Comparison of ENCODE assay signal across 8 cellular contexts in genomic region chr20:31602779-31603441, GRCh38. TPM values are rescaled to one million over a fixed set of nuclear protein-coding genes. Genes with fewer than 3 reads are reported as not detected.
DNase-seq lines count a peak whose midpoint lies in the region; ATAC-seq and TF ChIP-seq lines count a peak whose summit lies in the region.

No MANE protein-coding gene starts in this region.

- no peaks in the 10 kb centered on the region for H3K9me3 ChIP-seq in esophagus squamous epithelium

- peaks cover 19 to 58% (median 20%) of the 10 kb centered on the region in 3 donors for H3K4me1 ChIP-seq in esophagus squamous epithelium

- no peak for TF ChIP-seq CTCF in esophagus squamous epithelium (IDR thresholded peaks at IDR 0.05)
- no peak for TF ChIP-seq CTCF in coronary artery (IDR thresholded peaks at IDR 0.05)

- H3K27me3 ChIP-seq in esophagus squamous epithelium: peaks cover 0 to 3% (median 0%) of the 10 kb centered on the region in 4 donors

- peaks cover 0 to 8% (median 0%) of the 10 kb centered on the region in 3 donors for H3K36me3 ChIP-seq in esophagus squamous epithelium

- DNase-seq in CD1c-positive myeloid dendritic cell (ENCODE audit: extremely low spot score) (peak; percentile 33), HT-29 (ENCODE audit: low spot score) (peak; percentile 82), esophagus squamous epithelium (lab: John Stamatoyannopoulos, UW) (no peak), NCI-H2107 (lab: John Stamatoyannopoulos, UW) (no peak), coronary artery (ENCODE audit: low spot score) (no peak)
- DNase-seq in activated CD4-positive, CD25-positive, alpha-beta regulatory T cell treated with anti-CD3 and anti-CD28 coated beads, Interleukin-2, amount 50 U/mL, for 16 hours (ENCODE audit: low read depth, low spot score): peak; percentile 30
- peak; percentile 15 for DNase-seq in stimulated activated CD4-positive, alpha-beta T cell treated with anti-CD3 and anti-CD28 coated beads, Interleukin-4, amount 100 ng/mL, for 1 hour

- H3K27ac ChIP-seq in esophagus squamous epithelium: peak overlapping the region; percentile 94 to 97 (median 96)
- H3K27ac ChIP-seq in coronary artery: peak overlapping the region in 1 of 2 donors; percentile 50

- 61 to 65% methylated on average over 15 to 16 of the region's 17 CpGs for WGBS in esophagus squamous epithelium, 2 donors

- peak; percentile 74 for ATAC-seq in GM19351 (IDR thresholded peaks at IDR 0.05; ENCODE audit: unreplicated experiment)

- intact Hi-C loops in esophagus squamous epithelium (cut with DNase I): no loop called here

- no peak for TF ChIP-seq POLR2A in esophagus squamous epithelium (IDR thresholded peaks at IDR 0.05)

- H3K4me3 ChIP-seq in esophagus squamous epithelium (no peak overlapping the region), coronary artery (no peak overlapping the region)

RNA-seq across cellular contexts. Expression of gene ID1, which starts 2.2 kb away (rescaled TPM):
- total RNA-seq in HT-29 (2014; rRNA removed; shearing (Covaris generic)): 1,531 and 1,848 TPM in 2 replicates
- 100 to 1,000 TPM; 422 to 839 (median 555) TPM for total RNA-seq in esophagus squamous epithelium

RNA-seq across cellular contexts. Expression of gene COX4I2, which starts 34.8 kb away (rescaled TPM):
- not detected in 2 replicates for total RNA-seq in HT-29 (2014; rRNA removed; shearing (Covaris generic))
- total RNA-seq in esophagus squamous epithelium: 1 to 10 TPM in 2 of 4 donors, under 1 TPM in 1, not detected in 1; 0.83 to 3.1 (median 2.6) TPM

Comparison
In these comparisons a context has a peak if more than half of its experiments do, and no peak if none do; other contexts are left out.
1. DNase-seq: peak in CD1c-positive myeloid dendritic cell (single experiment), HT-29 (single experiment), activated CD4-positive, CD25-positive, alpha-beta regulatory T cell treated with anti-CD3 and anti-CD28 coated beads, Interleukin-2, amount 50 U/mL, for 16 hours (single experiment) and stimulated activated CD4-positive, alpha-beta T cell treated with anti-CD3 and anti-CD28 coated beads, Interleukin-4, amount 100 ng/mL, for 1 hour (single experiment); none in esophagus squamous epithelium (single experiment), NCI-H2107 (single experiment) and coronary artery (single experiment).